ENCODE assay signal across 8 cellular contexts in the genomic region with DNA sequence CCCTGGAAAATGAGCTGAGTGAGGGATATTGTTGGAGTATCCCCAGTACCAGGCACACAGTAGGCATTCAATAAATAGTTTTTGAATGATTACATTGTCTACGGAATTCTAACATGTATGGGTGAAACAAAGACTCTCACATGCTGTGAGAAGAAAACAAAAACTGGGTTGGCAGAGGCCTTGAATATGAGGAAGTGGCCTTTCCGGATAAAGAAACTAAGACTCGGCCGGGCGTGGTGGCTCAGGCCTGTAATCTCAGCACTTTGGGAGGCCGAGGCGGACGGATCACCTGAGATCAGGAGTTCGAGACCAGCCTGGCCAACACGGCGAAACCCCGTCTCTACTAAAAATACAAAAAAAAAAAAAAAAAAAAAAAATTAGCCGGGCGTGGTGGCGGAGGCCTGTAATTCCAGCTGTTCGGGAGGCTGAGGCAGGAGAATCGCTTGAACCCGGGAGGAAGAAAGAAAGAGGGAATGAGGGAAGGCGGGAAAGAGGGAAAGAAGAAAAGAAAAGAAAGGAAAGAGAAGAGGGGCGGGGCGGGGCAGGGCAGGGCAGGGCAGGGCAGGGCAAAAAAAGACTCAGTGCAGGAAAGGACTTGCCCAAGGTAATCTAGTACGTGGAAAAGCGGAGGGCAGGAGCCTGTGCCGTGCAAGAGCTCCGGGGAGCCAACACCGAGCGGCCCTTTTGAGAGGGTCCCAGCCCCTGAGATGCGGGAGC. TPM values are rescaled to one million over a fixed set of nuclear protein-coding genes. Genes with fewer than 3 reads are reported as not detected.
DNase-seq lines count a peak whose midpoint lies in the region; ATAC-seq lines count a peak whose summit lies in the region.

No MANE protein-coding gene starts in this region.

- ATAC-seq in HG03575 (IDR thresholded peaks at IDR 0.05; ENCODE audit: extremely low read depth, insufficient number of reproducible peaks, low FRiP score, unreplicated experiment) (peak; percentile 33), left cardiac atrium (no peak)

- peak overlapping the region; percentile 82 for H3K4me3 ChIP-seq in skeletal muscle satellite cell (ENCODE audit: low read length)

- H3K4me2 ChIP-seq in skeletal muscle satellite cell (ENCODE audit: low read length) = peak overlapping the region; percentile 88

- DNase-seq in activated CD4-positive, alpha-beta T cell treated with anti-CD3 and anti-CD28 coated beads for 48 hours = peak; percentile 12
- DNase-seq in activated CD4-positive, alpha-beta T cell treated with anti-CD3 and anti-CD28 coated beads, Interleukin-2, amount 50 U/mL, for 1 hour = no peak
- DNase-seq in activated CD4-positive, alpha-beta T cell treated with anti-CD3 and anti-CD28 coated beads, Interleukin-2, amount 50 U/mL, for 48 hours = peak; percentile 21 to 27
- DNase-seq in left cardiac atrium (peak; percentile 28), C1 segment of cervical spinal cord (lab: John Stamatoyannopoulos, UW) (no peak), kidney glomerular epithelial cell (lab: John Stamatoyannopoulos, UW) (no peak)

- H3K4me1 ChIP-seq in skeletal muscle satellite cell (ENCODE audit: control insufficient read depth, insufficient read depth, low read length) = peaks cover 5% of the 10 kb centered on the region

- peak overlapping the region; percentile 93 for H3K9ac ChIP-seq in skeletal muscle satellite cell (ENCODE audit: low read depth, low read length)

- H3K36me3 ChIP-seq in skeletal muscle satellite cell (ENCODE audit: insufficient read depth, low read length) = peaks cover 4% of the 10 kb centered on the region

- H3K9me3 ChIP-seq in skeletal muscle satellite cell (replicated peaks; ENCODE audit: low read length) = no peaks in the 10 kb centered on the region

- intact Hi-C loops in left cardiac atrium (cut with DNase I) = no loop called here

- no peaks in the 10 kb centered on the region for H3K27me3 ChIP-seq in skeletal muscle satellite cell (ENCODE audit: control insufficient read depth, insufficient read depth, low read length)

RNA-seq across cellular contexts. Expression of a gene that starts 0.7 kb away (rescaled TPM):
- 10 to 100 TPM; 10.2 to 19.6 TPM for total RNA-seq in left cardiac atrium
- 35.0 and 35.4 TPM in 2 replicates for total RNA-seq in skeletal muscle satellite cell (2012; rRNA removed)

RNA-seq across cellular contexts. Expression of a gene that starts 20.2 kb away (rescaled TPM):
- total RNA-seq in left cardiac atrium = not detected
- under 0.01 TPM in 1 of 2 replicates, not detected in the other for total RNA-seq in skeletal muscle satellite cell (2012; rRNA removed)

Comparison
In these comparisons a context has a peak if more than half of its experiments do, and no peak if none do; other contexts are left out.
1. DNase-seq: peak in activated CD4-positive, alpha-beta T cell treated with anti-CD3 and anti-CD28 coated beads for 48 hours (single experiment), activated CD4-positive, alpha-beta T cell treated with anti-CD3 and anti-CD28 coated beads, Interleukin-2, amount 50 U/mL, for 48 hours (2 of 2) and left cardiac atrium (single experiment); none in activated CD4-positive, alpha-beta T cell treated with anti-CD3 and anti-CD28 coated beads, Interleukin-2, amount 50 U/mL, for 1 hour (single experiment), C1 segment of cervical spinal cord (0 of 14) and kidney glomerular epithelial cell (single experiment).